Comparison of ENCODE assay signal across 24 cellular contexts in genomic region chr5:43679214-43679613, GRCh38.
"Had no signal": no experiment of that assay in that cellular context is flagged by ENCODE, and none has a peak within 500 bp of the region (broad histone marks: within the 10 kb centered on the region; RNA-seq: fewer than 3 reads in every experiment).

No MANE protein-coding gene starts in this region.

- ATAC-seq: natural killer cell; right lobe of liver; stimulated activated effector memory CD8-positive, alpha-beta T cell treated with anti-CD3 and anti-CD28 coated beads, Interleukin-12 subunit alpha, Interleukin-12 subunit beta, amount 100 ng/mL, for 72 hours had no signal

- H3K27me3 ChIP-seq: neural progenitor cell, neutrophil, right lobe of liver, suprapubic skin, transverse colon, upper lobe of left lung, vagina had no signal

- H3K4me3 ChIP-seq: left ventricle myocardium inferior, lung, neural progenitor cell, psoas muscle, right lobe of liver, skin epidermis, suprapubic skin, transverse colon, upper lobe of left lung, vagina had no signal

- DNase-seq: hypothalamus; islet precursor cell; left ventricle myocardium inferior; naive B cell; natural killer cell; nephron progenitor cell; occipital lobe; psoas muscle; right lobe of liver; stimulated activated CD4-positive, alpha-beta T cell treated with anti-CD3 and anti-CD28 coated beads, Interleukin-12 subunit alpha, Interleukin-12 subunit beta, amount 100 ng/mL, for 4 hours; stimulated activated CD4-positive, alpha-beta T cell treated with anti-CD3 and anti-CD28 coated beads, Interleukin-15, amount 100 ng/mL, for 24 hours; stimulated activated CD4-positive, alpha-beta T cell treated with anti-CD3 and anti-CD28 coated beads, Interleukin-2, amount 100 ng/mL, for 24 hours; stimulated activated CD4-positive, alpha-beta T cell treated with anti-CD3 and anti-CD28 coated beads, Interleukin-4, amount 100 ng/mL, for 1 hour; stimulated activated naive CD4-positive, alpha-beta T cell; transverse colon; upper lobe of left lung had no signal

- H3K36me3 ChIP-seq: neural progenitor cell had no signal

- H3K4me1 ChIP-seq: neural progenitor cell, parathyroid adenoma, right lobe of liver, suprapubic skin, transverse colon, upper lobe of left lung had no signal

- H3K27ac ChIP-seq: left ventricle myocardium inferior, neural progenitor cell, neutrophil, parathyroid adenoma, psoas muscle, right lobe of liver, skin epidermis, suprapubic skin, transverse colon, upper lobe of left lung, vagina had no signal

- H3K9me3 ChIP-seq: left ventricle myocardium inferior, neutrophil, psoas muscle, right lobe of liver, suprapubic skin, transverse colon, upper lobe of left lung, vagina had no signal
